ENCODE assay signal across 8 cellular contexts in the genomic region with DNA sequence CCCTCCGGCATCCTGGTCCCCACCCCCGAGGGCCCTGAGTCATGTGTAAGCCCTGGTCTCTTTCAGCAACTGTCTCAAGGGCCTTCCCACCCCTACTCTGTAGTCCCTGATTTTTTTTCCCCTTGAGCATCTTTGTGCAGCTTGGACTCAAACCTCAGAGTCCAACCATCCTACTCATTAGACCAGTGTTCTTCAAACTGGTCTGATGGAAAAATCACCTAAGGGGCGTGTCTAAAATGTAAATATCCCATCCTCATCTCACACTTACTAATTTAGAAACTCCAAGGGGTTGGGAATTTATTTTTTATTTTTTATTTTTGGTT. TPM values are rescaled to one million over a fixed set of nuclear protein-coding genes. Genes with fewer than 3 reads are reported as not detected.
DNase-seq lines count a peak whose midpoint lies in the region; ATAC-seq and TF ChIP-seq lines count a peak whose summit lies in the region.

No MANE protein-coding gene starts in this region.

- POLR2A ChIA-PET in Panc1 (lab: Charles Lee) = interaction anchor here (0.7 kb wide), 1 partner anchor 291 kb away, joined by 5 read pairs; no protein-coding TSS in a partner anchor

- peaks cover 20% of the 10 kb centered on the region for H3K4me1 ChIP-seq in Panc1 (ENCODE audit: control insufficient read depth, insufficient read depth, low read length)
- H3K4me1 ChIP-seq in prostate gland (replicated peaks) = peaks cover 19% of the 10 kb centered on the region

- H3K4me3 ChIP-seq in Panc1 (ENCODE audit: low read depth in 2 of 2, low read length in 2 of 2) = peak overlapping the region; percentile 71 to 87
- H3K4me3 ChIP-seq in epithelial cell of esophagus (ENCODE audit: low read length) = peak overlapping the region; percentile 72
- peak overlapping the region; percentile 52 to 75 for H3K4me3 ChIP-seq in prostate gland

- no TSS peak for BruUV-seq in Panc1 (replicated peaks; lab: Mats Ljungman, UMichigan)

- TF ChIP-seq POLR2A in prostate gland (IDR thresholded peaks at IDR 0.05) = no peak

- CTCF ChIA-PET in Panc1 (lab: Charles Lee) = no interaction called here

- WGBS in prostate gland = under 1% methylated on average over 3 of the region's 3 CpGs

- H3K9me3 ChIP-seq in Panc1 (ENCODE audit: control insufficient read depth, insufficient read depth, low read depth, low read length) (no peaks in the 10 kb centered on the region), prostate gland (no peaks in the 10 kb centered on the region)

- H3K36me3 ChIP-seq in Panc1 (ENCODE audit: control insufficient read depth, insufficient read depth, low read length) = peaks cover 2% of the 10 kb centered on the region; the same call in 1 of the 2 replicates
- H3K36me3 ChIP-seq in prostate gland = no peaks in the 10 kb centered on the region

- no peaks in the 10 kb centered on the region for H3K27me3 ChIP-seq in Panc1 (ENCODE audit: control insufficient read depth, insufficient read depth, low read length)
- no peaks in the 10 kb centered on the region for H3K27me3 ChIP-seq in prostate gland (replicated peaks; ENCODE audit: insufficient read depth)

- DNase-seq in Panc1 (ENCODE audit: low read depth, low spot score) = no peak
- no peak for DNase-seq in epithelial cell of esophagus (ENCODE audit: low read depth)
- DNase-seq in prostate gland (ENCODE audit: low spot score) = no peak
- no peak for DNase-seq in NCI-H345 (lab: John Stamatoyannopoulos, UW)
- DNase-seq in COR-L47 (lab: John Stamatoyannopoulos, UW) = no peak
- DNase-seq in SK-N-DZ (ENCODE audit: low spot score) = no peak
- DNase-seq in CD1c-positive myeloid dendritic cell (ENCODE audit: extremely low spot score) = no peak

- in situ Hi-C loops in Panc1 (cut with HindIII; ENCODE audit: low pct_unique_long_range_greater_than_20kb, low sequenced_read_pairs) = no loop called here

- TF ChIP-seq CTCF in Panc1 (IDR thresholded peaks at IDR 0.05) (no peak), epithelial cell of esophagus (IDR thresholded peaks at IDR 0.05; ENCODE audit: insufficient read depth, low read depth, low read length, missing control alignments) (no peak), prostate gland (IDR thresholded peaks at IDR 0.05) (no peak)

- intact Hi-C loops in Panc1 (cut with micrococcal nuclease; ENCODE audit: unreplicated experiment) (no loop called here), prostate gland (cut with DNase I) (no loop called here)

- peak overlapping the region; percentile 93 for H3K27ac ChIP-seq in Panc1 (ENCODE audit: low read length)
- H3K27ac ChIP-seq in prostate gland = peak overlapping the region; percentile 85 to 89

- peak; percentile 15 for ATAC-seq in GM21423 (IDR thresholded peaks at IDR 0.05; ENCODE audit: unreplicated experiment)
- no peak for ATAC-seq in Panc1

RNA-seq across cellular contexts. Expression of gene G6PC3, which starts 0.6 kb away (rescaled TPM):
- total RNA-seq in Panc1 (2021; ENCODE audit: unreplicated experiment) = 42.7 TPM
- 65.1 TPM for polyA plus RNA-seq in Panc1 (2012; ENCODE audit: insufficient read length)
- total RNA-seq in prostate gland = 10 to 100 TPM; 68.9 to 84.8 TPM
- polyA plus RNA-seq in SK-N-DZ (2014; cell fraction: cytosol; rRNA removed) = 60.7 and 63.3 TPM in 2 replicates
- polyA plus RNA-seq in SK-N-DZ (2014; cell fraction: nucleus; rRNA removed) = 29.9 and 36.7 TPM in 2 replicates

RNA-seq across cellular contexts. Expression of gene LSM12, which starts 4.7 kb away (rescaled TPM):
- total RNA-seq in Panc1 (2021; ENCODE audit: unreplicated experiment) = 73.0 TPM
- polyA plus RNA-seq in Panc1 (2012; ENCODE audit: insufficient read length) = 34.8 TPM
- 10 to 100 TPM; 30.0 to 45.2 TPM for total RNA-seq in prostate gland
- polyA plus RNA-seq in SK-N-DZ (2014; cell fraction: cytosol; rRNA removed) = 40.5 and 43.3 TPM in 2 replicates
- polyA plus RNA-seq in SK-N-DZ (2014; cell fraction: nucleus; rRNA removed) = 18.4 and 18.9 TPM in 2 replicates

RNA-seq across cellular contexts. Expression of gene HDAC5, which starts 52.3 kb away (rescaled TPM):
- total RNA-seq in Panc1 (2021; ENCODE audit: unreplicated experiment) = 11.5 TPM
- polyA plus RNA-seq in Panc1 (2012; ENCODE audit: insufficient read length) = 27.9 TPM
- 100 to 1,000 TPM in 1 of 2 donors, 10 to 100 TPM in 1; 71.2 to 145 TPM for total RNA-seq in prostate gland
- polyA plus RNA-seq in SK-N-DZ (2014; cell fraction: cytosol; rRNA removed) = 98.0 and 108 TPM in 2 replicates
- 85.1 and 97.0 TPM in 2 replicates for polyA plus RNA-seq in SK-N-DZ (2014; cell fraction: nucleus; rRNA removed)

RNA-seq across cellular contexts. Expression of gene TMEM101, which starts 56.4 kb away (rescaled TPM):
- total RNA-seq in Panc1 (2021; ENCODE audit: unreplicated experiment) (32.8 TPM), prostate gland (10 to 100 TPM; 48.0 to 51.6 TPM)
- 45.9 TPM for polyA plus RNA-seq in Panc1 (2012; ENCODE audit: insufficient read length)
- polyA plus RNA-seq in SK-N-DZ (2014; cell fraction: cytosol; rRNA removed) = 83.1 and 84.0 TPM in 2 replicates
- 57.5 and 57.8 TPM in 2 replicates for polyA plus RNA-seq in SK-N-DZ (2014; cell fraction: nucleus; rRNA removed)
